In the genomic region with DNA sequence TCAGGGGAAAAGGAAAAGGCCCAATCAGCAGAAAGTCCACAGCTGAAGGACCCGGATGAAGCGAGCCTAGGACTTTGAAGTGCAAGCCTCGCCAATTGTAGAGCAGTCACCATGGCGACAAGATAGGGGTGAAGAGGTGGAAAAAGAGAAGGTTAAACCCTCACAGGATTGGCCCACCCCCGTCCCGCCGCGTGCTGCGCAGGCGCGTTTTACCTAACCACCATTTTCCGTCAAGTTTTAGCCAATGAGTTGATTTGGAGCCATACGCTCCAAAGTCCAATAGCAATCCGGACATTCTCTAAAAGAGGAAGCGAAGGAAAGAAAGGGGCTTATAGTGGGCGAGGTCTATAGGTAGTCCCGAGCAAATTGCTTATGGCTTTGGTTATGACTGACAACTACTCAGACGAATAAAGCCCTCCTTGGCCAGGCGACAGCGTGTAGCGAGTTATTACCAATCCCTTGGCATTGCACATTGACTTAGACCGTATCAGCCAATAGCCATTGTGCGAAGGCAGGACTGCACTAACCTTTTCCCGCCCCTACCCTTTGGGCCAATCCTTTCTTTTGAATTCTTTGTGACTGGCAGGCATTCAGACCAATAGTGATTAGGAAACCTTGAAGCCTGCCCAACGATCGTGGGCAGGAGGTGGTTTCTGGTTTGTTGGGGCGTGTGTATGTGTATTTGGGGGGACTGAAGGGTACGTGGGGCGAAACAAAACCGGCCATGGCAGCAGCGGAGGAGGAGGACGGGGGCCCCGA, we compare ENCODE assay signal across 8 cellular contexts.
A peak's percentile ranks its signal among the peaks of the same experiment; 100 is the strongest.
DNase-seq lines count a peak whose midpoint lies in the region; ATAC-seq and TF ChIP-seq lines count a peak whose summit lies in the region.

A gene with protein sequence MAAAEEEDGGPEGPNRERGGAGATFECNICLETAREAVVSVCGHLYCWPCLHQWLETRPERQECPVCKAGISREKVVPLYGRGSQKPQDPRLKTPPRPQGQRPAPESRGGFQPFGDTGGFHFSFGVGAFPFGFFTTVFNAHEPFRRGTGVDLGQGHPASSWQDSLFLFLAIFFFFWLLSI (plus strand): TSS at position 618 of the 759 bp plus-strand sequence. CDS start 107 bp downstream, at position 725.

- ATAC-seq in GM19025 (IDR thresholded peaks at IDR 0.05; ENCODE audit: low read depth, unreplicated experiment): peak; percentile 77
- ATAC-seq in HG03354 (IDR thresholded peaks at IDR 0.05; ENCODE audit: poor library complexity, severe bottlenecking, unreplicated experiment): peak; percentile 83

- peak; percentile 100 for DNase-seq in AG09309 (ENCODE audit: low read depth)
- peak; percentile 100 for DNase-seq in NCI-H446 treated with DMSO at 0.1 percent for 48 hours (lab: John Stamatoyannopoulos, UW)
- peak; percentile 78 for DNase-seq in activated CD4-positive, CD25-positive, alpha-beta regulatory T cell treated with anti-CD3 and anti-CD28 coated beads, Interleukin-2, amount 50 U/mL, for 72 hours
- peak; percentile 98 to 100 for DNase-seq in cerebellar nuclear complex (lab: John Stamatoyannopoulos, UW)
- DNase-seq in islet precursor cell: peak; percentile 99
- DNase-seq in stimulated activated CD4-positive, alpha-beta T cell treated with anti-CD3 and anti-CD28 coated beads, Interleukin-15, amount 100 ng/mL, for 1 hour (ENCODE audit: low read depth in 1 of 2, low spot score in 1 of 2): peak; percentile 77 to 85

- H3K4me3 ChIP-seq in AG09309 (ENCODE audit: control insufficient read depth, low read depth, low read length): peak within 1 kb of the TSS; percentile 100

- TF ChIP-seq CTCF in AG09309 (IDR thresholded peaks at IDR 0.05; ENCODE audit: control insufficient read depth, insufficient read depth, low read depth, low read length, missing control alignments): no peak

Comparison
In these comparisons a context has a peak if more than half of its experiments do, and no peak if none do; other contexts are left out.
1. Peak in every context shown above with its lines: DNase-seq, ATAC-seq and H3K4me3 ChIP-seq.